In genomic region chr18:58061349-58061748, GRCh38 we compare ENCODE assay signal across 23 cellular contexts.
"Had no signal": no experiment of that assay in that cellular context is flagged by ENCODE, and none has a peak within 500 bp of the region (broad histone marks: within the 10 kb centered on the region; RNA-seq: fewer than 3 reads in every experiment).

No MANE protein-coding gene starts in this region.

- H3K9me3 Mint-ChIP-seq: T-cell had no signal

- H3K4me3 Mint-ChIP-seq: T-cell had no signal

- H3K36me3 ChIP-seq: MG63 had no signal

- H3K4me2 ChIP-seq: SK-N-SH had no signal

- H3K27ac ChIP-seq: RWPE1 had no signal

- H3K36me3 Mint-ChIP-seq: T-cell had no signal

- DNase-seq: IMR-90, Karpas-422, KG1, MG63, NCI-H1092, NCI-H1105 treated with DMSO at 0.1 percent for 48 hours, NCI-H1417 treated with DMSO at 0.1 percent for 48 hours, NCI-H1694, NCI-H187 treated with DMSO at 0.1 percent for 48 hours, NCI-H2029 treated with DMSO at 0.1 percent for 48 hours, NCI-H2171, NCI-H226, NCI-H446, NCI-H510A, NCI-H524 treated with DMSO at 0.1 percent for 48 hours, NCI-H774, SHP77, SK-N-SH, SW 1271, T-cell had no signal

- ATAC-seq: HepG2, Panc1, T-cell had no signal

- H3K27ac Mint-ChIP-seq: T-cell had no signal

- H3K9me3 ChIP-seq: MG63, SK-N-SH had no signal

- H3K4me3 ChIP-seq: MG63 had no signal

- H3K4me1 Mint-ChIP-seq: T-cell had no signal

- H3K27me3 ChIP-seq: MG63 had no signal

- H3K9me2 ChIP-seq: SK-N-SH had no signal
